In the genomic region with DNA sequence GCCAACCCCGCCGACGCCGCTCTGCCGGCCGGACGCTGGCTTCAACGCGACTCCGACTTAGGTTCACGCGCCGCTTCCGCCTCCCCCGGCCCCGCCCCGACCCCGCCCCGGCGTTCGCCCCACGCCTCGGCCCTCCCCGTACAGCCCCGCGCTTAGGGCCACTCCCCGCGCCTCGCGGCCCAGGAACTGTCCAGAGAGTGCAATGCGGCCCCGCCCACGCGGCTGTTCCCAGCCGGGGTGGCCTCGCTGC, we compare ENCODE assay signal across 8 cellular contexts. TPM values are rescaled to one million over a fixed set of nuclear protein-coding genes. Genes with fewer than 3 reads are reported as not detected.
A peak's percentile ranks its signal among the peaks of the same experiment; 100 is the strongest.
DNase-seq lines count a peak whose midpoint lies in the region; ATAC-seq, FAIRE-seq and TF ChIP-seq lines count a peak whose summit lies in the region.

A gene with protein sequence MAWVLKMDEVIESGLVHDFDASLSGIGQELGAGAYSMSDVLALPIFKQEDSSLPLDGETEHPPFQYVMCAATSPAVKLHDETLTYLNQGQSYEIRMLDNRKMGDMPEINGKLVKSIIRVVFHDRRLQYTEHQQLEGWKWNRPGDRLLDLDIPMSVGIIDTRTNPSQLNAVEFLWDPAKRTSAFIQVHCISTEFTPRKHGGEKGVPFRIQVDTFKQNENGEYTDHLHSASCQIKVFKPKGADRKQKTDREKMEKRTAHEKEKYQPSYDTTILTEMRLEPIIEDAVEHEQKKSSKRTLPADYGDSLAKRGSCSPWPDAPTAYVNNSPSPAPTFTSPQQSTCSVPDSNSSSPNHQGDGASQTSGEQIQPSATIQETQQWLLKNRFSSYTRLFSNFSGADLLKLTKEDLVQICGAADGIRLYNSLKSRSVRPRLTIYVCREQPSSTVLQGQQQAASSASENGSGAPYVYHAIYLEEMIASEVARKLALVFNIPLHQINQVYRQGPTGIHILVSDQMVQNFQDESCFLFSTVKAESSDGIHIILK (minus strand): TSS at position 78 of the 250 bp plus-strand sequence. CDS start 557 bp downstream, outside the sequence.

- CTCF ChIA-PET in activated CD8-positive, alpha-beta memory T cell treated with anti-CD3 and anti-CD28 coated beads, Interleukin-2, amount 10 ng/mL, durations not matched to agents 7 days and 5 days (lab: Charles Lee): interaction anchor here (0.7 to 3.7 kb wide), 4 partner anchors 12 to 347 kb away, joined by 3 to 16 read pairs (median 6); no protein-coding TSS in a partner anchor

- H3K4me3 Mint-ChIP-seq in activated CD8-positive, alpha-beta memory T cell treated with anti-CD3 and anti-CD28 coated beads, Interleukin-2, amount 10 ng/mL, durations not matched to agents 7 days and 5 days: peak within 1 kb of the TSS; percentile 95

- H3K4me3 ChIP-seq in parathyroid adenoma (ENCODE audit: low read depth, low read length): peak within 1 kb of the TSS; percentile 89

- peaks cover 43% of the 10 kb centered on the region for H3K4me1 Mint-ChIP-seq in activated CD8-positive, alpha-beta memory T cell treated with anti-CD3 and anti-CD28 coated beads, Interleukin-2, amount 10 ng/mL, durations not matched to agents 7 days and 5 days

- H3K27ac Mint-ChIP-seq in activated CD8-positive, alpha-beta memory T cell treated with anti-CD3 and anti-CD28 coated beads, Interleukin-2, amount 10 ng/mL, durations not matched to agents 7 days and 5 days: peak within 1 kb of the TSS; percentile 100

- peak within 1 kb of the TSS; percentile 95 for H2AFZ ChIP-seq in parathyroid adenoma

- no peaks in the 10 kb centered on the region for H3K4me1 ChIP-seq in parathyroid adenoma

- FAIRE-seq in frontal cortex (lab: Jason Lieb, UNC): no peak

- TF ChIP-seq CTCF in parathyroid adenoma (IDR thresholded peaks at IDR 0.05): no peak

- no peaks in the 10 kb centered on the region for H3K27me3 Mint-ChIP-seq in activated CD8-positive, alpha-beta memory T cell treated with anti-CD3 and anti-CD28 coated beads, Interleukin-2, amount 10 ng/mL, durations not matched to agents 7 days and 5 days

- no peaks in the 10 kb centered on the region for H3K36me3 ChIP-seq in parathyroid adenoma (ENCODE audit: control insufficient read depth, insufficient read depth, low read length)

- ATAC-seq in activated CD8-positive, alpha-beta memory T cell treated with anti-CD3 and anti-CD28 coated beads, Interleukin-2, amount 10 ng/mL, durations not matched to agents 7 days and 5 days: peak; percentile 86
- ATAC-seq in GM19463 (IDR thresholded peaks at IDR 0.05; ENCODE audit: unreplicated experiment): no peak

- peak; percentile 99 for DNase-seq in activated CD4-positive, alpha-beta T cell treated with anti-CD3 and anti-CD28 coated beads for 48 hours
- DNase-seq in activated CD4-positive, alpha-beta T cell treated with anti-CD3 and anti-CD28 coated beads, Interleukin-2, amount 50 U/mL, for 4 hours: no peak
- DNase-seq in activated CD8-positive, alpha-beta memory T cell treated with anti-CD3 and anti-CD28 coated beads, Interleukin-2, amount 10 ng/mL, durations not matched to agents 7 days and 5 days: no peak
- DNase-seq in frontal cortex (ENCODE audit: low spot score in 2 of 2) (peak in 1 of 2 donors; percentile 97), NCI-H1105 treated with DMSO at 0.1 percent for 48 hours (lab: John Stamatoyannopoulos, UW) (no peak), DMS114 treated with DMSO at 0.1 percent for 48 hours (lab: John Stamatoyannopoulos, UW; ENCODE audit: unreplicated experiment) (no peak)

- H3K9ac ChIP-seq in parathyroid adenoma: peak within 1 kb of the TSS; percentile 58

- no peaks in the 10 kb centered on the region for H3K27me3 ChIP-seq in parathyroid adenoma (ENCODE audit: control insufficient read depth, insufficient read depth, low read length)

- H3K27ac ChIP-seq in parathyroid adenoma: peak within 1 kb of the TSS; percentile 93

- H3K9me3 ChIP-seq in parathyroid adenoma (ENCODE audit: control insufficient read depth, low read length): no peaks in the 10 kb centered on the region

- H3K36me3 Mint-ChIP-seq in activated CD8-positive, alpha-beta memory T cell treated with anti-CD3 and anti-CD28 coated beads, Interleukin-2, amount 10 ng/mL, durations not matched to agents 7 days and 5 days: peaks cover 3% of the 10 kb centered on the region

- H3K9me3 Mint-ChIP-seq in activated CD8-positive, alpha-beta memory T cell treated with anti-CD3 and anti-CD28 coated beads, Interleukin-2, amount 10 ng/mL, durations not matched to agents 7 days and 5 days (ENCODE audit: low read depth): no peaks in the 10 kb centered on the region

- peak within 1 kb of the TSS; percentile 84 for H3K4me2 ChIP-seq in parathyroid adenoma (ENCODE audit: low read length)

- H3K79me2 ChIP-seq in parathyroid adenoma: peaks cover 23% of the 10 kb centered on the region

RNA-seq across cellular contexts. Expression of the gene that starts here (rescaled TPM):
- 10 to 100 TPM; 60.5 to 71.8 TPM for total RNA-seq in activated CD8-positive, alpha-beta memory T cell treated with anti-CD3 and anti-CD28 coated beads, Interleukin-2, amount 10 ng/mL, durations not matched to agents 7 days and 5 days
- total RNA-seq in frontal cortex: 84.8 TPM
